ENCODE assay signal across 8 cellular contexts in genomic region chr15:67253517-67254237, GRCh38. TPM values are rescaled to one million over a fixed set of nuclear protein-coding genes. Genes with fewer than 3 reads are reported as not detected.
DNase-seq lines count a peak whose midpoint lies in the region; ATAC-seq, FAIRE-seq and TF ChIP-seq lines count a peak whose summit lies in the region.

No MANE protein-coding gene starts in this region.

- POLR2A ChIA-PET in AG04450 (lab: Yijun Ruan, JAX) = interaction anchor here (0.6 to 1.2 kb wide), 4 partner anchors 13 to 196 kb away, joined by 3 to 4 read pairs (median 4); no protein-coding TSS in a partner anchor
- POLR2A ChIA-PET in HEK293 (lab: Yijun Ruan, JAX) = interaction anchor here (0.6 to 1.0 kb wide), 4 partner anchors 42 to 206 kb away, joined by 3 to 4 read pairs (median 3); no protein-coding TSS in a partner anchor
- POLR2A ChIA-PET in activated CD4-positive, alpha-beta memory T cell treated with anti-CD3 and anti-CD28 coated beads, Interleukin-2, amount 10 ng/mL, durations not matched to agents 7 days and 5 days (lab: Charles Lee) = interaction anchor here (0.6 to 1.8 kb wide), 15 partner anchors 10 to 315 kb away, joined by 3 to 26 read pairs (median 4); no protein-coding TSS in a partner anchor

- H3K36me3 ChIP-seq in HEK293 (ENCODE audit: control insufficient read depth in 2 of 2, insufficient read depth in 1 of 2, low read length in 2 of 2) = peaks cover 0 to 3% of the 10 kb centered on the region in 2 experiments; a peak in 1 of 3 replicates
- H3K36me3 ChIP-seq in hepatocyte (replicated peaks; ENCODE audit: insufficient read depth, low read depth) = no peaks in the 10 kb centered on the region
- no peaks in the 10 kb centered on the region for H3K36me3 ChIP-seq in small intestine (ENCODE audit: control insufficient read depth in 2 of 2, insufficient read depth in 2 of 2, low read length in 2 of 2)

- H3K27me3 Mint-ChIP-seq in activated CD4-positive, alpha-beta memory T cell treated with anti-CD3 and anti-CD28 coated beads, Interleukin-2, amount 10 ng/mL, durations not matched to agents 7 days and 5 days = peaks cover 13% of the 10 kb centered on the region

- H2AFZ ChIP-seq in hepatocyte = peak overlapping the region; percentile 52

- peak overlapping the region; percentile 97 for H3K27ac Mint-ChIP-seq in activated CD4-positive, alpha-beta memory T cell treated with anti-CD3 and anti-CD28 coated beads, Interleukin-2, amount 10 ng/mL, durations not matched to agents 7 days and 5 days

- DNase-seq in AG04450 (ENCODE audit: low read depth, low spot score) = no peak
- no peak for DNase-seq in activated CD4-positive, alpha-beta memory T cell treated with anti-CD3 and anti-CD28 coated beads, Interleukin-2, amount 10 ng/mL, durations not matched to agents 7 days and 5 days
- DNase-seq in hepatocyte (ENCODE audit: low spot score) = no peak
- no peak for DNase-seq in small intestine
- no peak for DNase-seq in mucosa of gallbladder (ENCODE audit: low spot score)
- no peak for DNase-seq in activated CD4-positive, CD25-positive, alpha-beta regulatory T cell treated with anti-CD3 and anti-CD28 coated beads, Interleukin-2, amount 50 U/mL, for 72 hours

- 32% methylated on average over 16 of the region's 16 CpGs for WGBS in hepatocyte (ENCODE audit: low lambda C conversion rate, missing lambda C conversion rate)
- WGBS in small intestine, 3 donors = 18 to 29% (median 19%) methylated on average over 16 of the region's 16 CpGs

- TF ChIP-seq CTCF in AG04450 (IDR thresholded peaks at IDR 0.05; ENCODE audit: low read depth, low read length) = no peak
- no peak for TF ChIP-seq CTCF in HEK293 (tag by site-specific recombination; IDR thresholded peaks at IDR 0.05)
- no peak for TF ChIP-seq CTCF in hepatocyte (IDR thresholded peaks at IDR 0.05; ENCODE audit: poor library complexity)

- H3K4me3 Mint-ChIP-seq in activated CD4-positive, alpha-beta memory T cell treated with anti-CD3 and anti-CD28 coated beads, Interleukin-2, amount 10 ng/mL, durations not matched to agents 7 days and 5 days = peak overlapping the region; percentile 99

- peaks cover 50% of the 10 kb centered on the region for H3K79me2 ChIP-seq in hepatocyte

- H3K9me3 ChIP-seq in AG04450 (ENCODE audit: control insufficient read depth, insufficient read depth, low read length) (no peaks in the 10 kb centered on the region; the same call in 1 of the 2 replicates), HEK293 (ENCODE audit: control insufficient read depth, insufficient read depth, low read depth, low read length) (no peaks in the 10 kb centered on the region), hepatocyte (ENCODE audit: low read depth) (no peaks in the 10 kb centered on the region), small intestine (ENCODE audit: control insufficient read depth, low read depth) (no peaks in the 10 kb centered on the region)

- FAIRE-seq in small intestine (lab: Jason Lieb, UNC) = no peak

- H3K36me3 Mint-ChIP-seq in activated CD4-positive, alpha-beta memory T cell treated with anti-CD3 and anti-CD28 coated beads, Interleukin-2, amount 10 ng/mL, durations not matched to agents 7 days and 5 days (ENCODE audit: low read depth) = peaks cover 28% of the 10 kb centered on the region

- H3K4me2 ChIP-seq in hepatocyte = peak overlapping the region; percentile 77

- CTCF ChIA-PET in AG04450 (lab: Charles Lee) = interaction anchor here (0.5 kb wide), 1 partner anchor 8 kb away, joined by 4 read pairs; no protein-coding TSS in a partner anchor
- CTCF ChIA-PET in HEK293 (lab: Yijun Ruan, JAX) = interaction anchor here (0.6 kb wide), 1 partner anchor 105 kb away, joined by 3 read pairs; no protein-coding TSS in a partner anchor
- CTCF ChIA-PET in activated CD4-positive, alpha-beta memory T cell treated with anti-CD3 and anti-CD28 coated beads, Interleukin-2, amount 10 ng/mL, durations not matched to agents 7 days and 5 days (lab: Charles Lee) = interaction anchor here (0.7 to 3.2 kb wide), 2 partner anchors 13 to 582 kb away, joined by 3 to 19 read pairs; no protein-coding TSS in a partner anchor

- H3K4me1 ChIP-seq in HEK293 (ENCODE audit: control insufficient read depth, insufficient read depth, low read length) (no peaks in the 10 kb centered on the region), hepatocyte (ENCODE audit: insufficient read depth) (peaks cover 9% of the 10 kb centered on the region), small intestine (ENCODE audit: control insufficient read depth in 2 of 2, insufficient read depth in 1 of 2, low read depth in 1 of 2, low read length in 1 of 2) (peaks cover 0 to 4% of the 10 kb centered on the region in 2 donors)

- no peaks in the 10 kb centered on the region for H4K20me1 ChIP-seq in hepatocyte (ENCODE audit: insufficient read depth, poor library complexity, severe bottlenecking)

- H3K27ac ChIP-seq in AG04450 (ENCODE audit: low read depth, low read length) = peak overlapping the region; percentile 99
- peak overlapping the region; percentile 83 for H3K27ac ChIP-seq in HEK293 (ENCODE audit: extremely low read depth, low read depth, low read length)
- peak overlapping the region; percentile 94 for H3K27ac ChIP-seq in hepatocyte
- peak overlapping the region; percentile 89 to 97 for H3K27ac ChIP-seq in small intestine (ENCODE audit: low read depth in 1 of 2, low read length in 1 of 2)

- H3K4me3 ChIP-seq in AG04450 (ENCODE audit: low read depth, low read length) (peak overlapping the region; percentile 97), HEK293 (ENCODE audit: low read depth, low read length) (peak overlapping the region; percentile 94), hepatocyte (peak overlapping the region; percentile 62), small intestine (ENCODE audit: low read depth in 1 of 2, low read length in 2 of 2) (peak overlapping the region; percentile 84 to 88)

- peaks cover 45% of the 10 kb centered on the region for H3K4me1 Mint-ChIP-seq in activated CD4-positive, alpha-beta memory T cell treated with anti-CD3 and anti-CD28 coated beads, Interleukin-2, amount 10 ng/mL, durations not matched to agents 7 days and 5 days

- H3K27me3 ChIP-seq in AG04450 (ENCODE audit: control insufficient read depth, insufficient read depth, low read length) = no peaks in the 10 kb centered on the region
- no peaks in the 10 kb centered on the region for H3K27me3 ChIP-seq in hepatocyte
- H3K27me3 ChIP-seq in small intestine (ENCODE audit: control insufficient read depth in 2 of 2, insufficient read depth in 2 of 2, low read length in 2 of 2) = no peaks in the 10 kb centered on the region

- no peaks in the 10 kb centered on the region for H3K9me3 Mint-ChIP-seq in activated CD4-positive, alpha-beta memory T cell treated with anti-CD3 and anti-CD28 coated beads, Interleukin-2, amount 10 ng/mL, durations not matched to agents 7 days and 5 days

- ATAC-seq in HG02870 (IDR thresholded peaks at IDR 0.05; ENCODE audit: unreplicated experiment) = no peak

- H3K9me2 ChIP-seq in hepatocyte (replicated peaks; ENCODE audit: insufficient read depth) = no peaks in the 10 kb centered on the region

TF ChIP-seq in HEK293, 187 proteins besides CTCF, POLR2A, EP300 and RAD21 (continues in another document):
- no peak for TF ChIP-seq ZSCAN30 (tag by site-specific recombination; IDR thresholded peaks at IDR 0.05)
- no peak for TF ChIP-seq ZNF426 (tag by site-specific recombination; IDR thresholded peaks at IDR 0.05)
- TF ChIP-seq ZNF488 (tag by site-specific recombination; IDR thresholded peaks at IDR 0.05) = no peak
- TF ChIP-seq ZNF19 (tag by site-specific recombination; IDR thresholded peaks at IDR 0.05; ENCODE audit: low read depth) = no peak
- TF ChIP-seq MEIS1 (CRISPR knock-in tag; IDR thresholded peaks at IDR 0.05; ENCODE audit: borderline replicate concordance) = no peak
- no peak for TF ChIP-seq AEBP2 (tag by site-specific recombination; IDR thresholded peaks at IDR 0.05; ENCODE audit: borderline replicate concordance)

RNA-seq across cellular contexts. Expression of gene AAGAB, which starts 0.8 kb away (rescaled TPM):
- polyA plus RNA-seq in AG04450 (2011; rRNA removed) (49.1 and 58.0 TPM in 2 replicates), hepatocyte (25.7 and 36.2 TPM in 2 replicates), small intestine (10 to 100 TPM; 23.0 to 27.9 (median 24.6) TPM)
- 53.7 and 62.4 TPM in 2 replicates for polyA minus RNA-seq in AG04450 (2011; rRNA and poly(A)+ RNA removed)
- total RNA-seq in activated CD4-positive, alpha-beta memory T cell treated with anti-CD3 and anti-CD28 coated beads, Interleukin-2, amount 10 ng/mL, durations not matched to agents 7 days and 5 days = 10 to 100 TPM; 50.4 to 51.2 TPM
- total RNA-seq in hepatocyte (30.8 and 32.0 TPM in 2 replicates), mucosa of gallbladder (39.6 TPM)

RNA-seq across cellular contexts. Expression of gene IQCH, which starts 0.9 kb away (rescaled TPM):
- polyA plus RNA-seq in AG04450 (2011; rRNA removed) (0.95 and 1.1 TPM in 2 replicates), hepatocyte (0.76 and 1.4 TPM in 2 replicates), small intestine (under 1 TPM in 2 of 3 donors, not detected in 1; 0.27 to 0.36 TPM)
- 3.4 and 3.5 TPM in 2 replicates for polyA minus RNA-seq in AG04450 (2011; rRNA and poly(A)+ RNA removed)
- total RNA-seq in activated CD4-positive, alpha-beta memory T cell treated with anti-CD3 and anti-CD28 coated beads, Interleukin-2, amount 10 ng/mL, durations not matched to agents 7 days and 5 days = under 1 TPM; 0.78 to 0.98 TPM
- total RNA-seq in hepatocyte (0.24 and 1.0 TPM in 2 replicates), mucosa of gallbladder (2.1 TPM)
